1 cellular context compared by ENCODE assay signal in the genomic region with DNA sequence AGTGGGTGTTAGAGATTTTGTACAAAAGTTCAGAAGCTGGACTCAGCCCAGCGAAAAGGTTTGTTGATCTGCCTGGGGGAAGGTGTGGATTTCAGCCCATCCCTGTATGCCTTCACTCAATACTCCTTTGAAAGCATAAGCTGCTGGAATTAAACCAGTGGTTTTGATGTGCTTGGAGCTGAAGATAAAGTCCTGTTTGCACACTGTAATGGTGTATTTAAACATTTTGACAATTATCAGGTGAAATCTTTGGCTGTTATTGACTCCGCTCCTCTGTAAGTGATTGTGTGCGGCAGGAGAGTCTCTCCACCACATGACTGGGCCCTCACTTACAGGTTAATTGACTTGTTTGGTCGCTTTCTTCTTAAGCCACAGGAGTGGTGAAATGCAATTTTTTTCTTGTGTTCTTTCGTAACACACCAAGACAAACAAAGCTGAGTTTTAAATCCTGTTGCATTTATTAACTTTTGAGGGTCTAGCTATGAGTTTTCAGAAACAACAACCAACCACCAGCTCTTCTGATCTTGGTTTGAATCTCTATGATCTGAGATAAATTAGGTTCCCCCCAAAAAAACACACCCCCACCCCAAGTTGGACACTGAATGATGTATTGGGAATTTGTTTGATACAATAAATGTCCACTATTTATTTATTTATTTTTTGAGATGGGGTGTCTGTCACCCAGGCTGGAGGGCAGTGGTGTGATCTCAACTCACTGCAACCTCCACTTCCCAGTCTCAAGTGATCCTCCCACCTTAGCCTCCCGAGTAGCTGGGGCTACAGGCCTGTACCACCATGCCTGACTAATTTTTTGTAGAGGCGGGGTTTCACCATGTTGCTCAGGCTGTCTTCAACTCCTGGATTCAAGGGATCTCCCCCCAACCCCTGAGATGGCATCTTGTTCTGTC.
TF ChIP-seq lines count a peak whose summit lies in the region.

No MANE protein-coding gene starts in this region.

TF ChIP-seq in GM23338, 12 proteins besides CTCF, POLR2A, EP300 and RAD21 (continued from another document):
- TF ChIP-seq REST (IDR thresholded peaks at IDR 0.05; ENCODE audit: unreplicated experiment) (no peak), STAT1 (IDR thresholded peaks at IDR 0.05; ENCODE audit: unreplicated experiment) (no peak), ZNF331 (CRISPR knock-in tag; IDR thresholded peaks at IDR 0.05; ENCODE audit: low read depth) (no peak), EZH2 (IDR thresholded peaks at IDR 0.05; ENCODE audit: low read depth, unreplicated experiment) (no peak), POLR2AphosphoS5 (IDR thresholded peaks at IDR 0.05; ENCODE audit: low read depth) (no peak)
